In the genomic region with DNA sequence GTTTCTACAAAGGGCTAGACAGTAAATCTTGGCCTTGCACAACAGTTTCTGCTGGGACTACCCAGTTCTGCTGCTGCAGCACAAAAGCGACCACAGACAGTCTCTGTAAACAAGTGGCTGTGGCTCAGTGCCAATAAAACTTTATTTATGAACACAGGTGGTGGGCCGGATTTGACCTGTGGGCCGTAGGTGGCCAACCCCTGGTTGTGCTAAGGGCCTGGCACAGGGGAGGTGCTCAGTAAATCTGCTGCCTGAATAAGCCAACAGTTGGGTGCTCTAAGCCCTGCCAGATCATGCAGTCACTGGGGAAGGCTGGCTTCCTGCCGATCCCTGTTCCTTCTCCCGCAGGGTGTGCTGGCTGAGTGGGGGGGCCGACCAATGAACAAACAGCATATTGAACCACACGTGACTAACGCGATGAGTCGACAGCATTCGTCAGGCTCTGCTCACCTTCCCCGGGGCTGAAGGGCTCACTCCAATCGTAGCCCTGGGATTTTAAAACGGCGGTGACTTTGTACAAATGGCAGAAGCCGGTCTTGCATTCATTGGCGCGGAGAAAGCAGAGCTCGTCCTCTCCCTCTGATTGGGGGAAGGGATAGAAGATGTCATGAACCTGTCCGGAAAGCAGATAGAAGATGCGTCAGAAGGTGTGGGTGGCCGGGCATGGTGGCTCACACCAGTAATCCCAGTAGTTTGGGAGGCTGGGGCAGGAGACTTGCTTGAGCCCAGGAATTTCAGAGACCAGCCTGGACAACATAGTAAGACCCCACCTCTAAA, we compare ENCODE assay signal across 1 cellular context.
A peak's percentile ranks its signal among the peaks of the same experiment; 100 is the strongest.
TF ChIP-seq lines count a peak whose summit lies in the region.

No MANE protein-coding gene starts in this region.

TF ChIP-seq in GM12878, 131 proteins besides CTCF, POLR2A, EP300 and RAD21:
- TF ChIP-seq ZBTB40 (IDR thresholded peaks at IDR 0.05; ENCODE audit: borderline replicate concordance) (peak; percentile 37; the same call in 1 of the 2 replicates), ZNF384 (IDR thresholded peaks at IDR 0.05; ENCODE audit: borderline replicate concordance, low read depth, low read length) (no peak), IRF4 (IDR thresholded peaks at IDR 0.05; ENCODE audit: low read depth, low read length) (no peak), ATF3 (IDR thresholded peaks at IDR 0.05; ENCODE audit: borderline replicate concordance, extremely low read depth, low read depth, low read length) (no peak), SREBF1 (IDR thresholded peaks at IDR 0.05; ENCODE audit: low read length) (no peak)
TF ChIP-seq in GM12878: peak in this region for 1.
